In genomic region chr10:93313798-93314197, GRCh38 we compare ENCODE assay signal across 20 cellular contexts.
DNase-seq lines count a peak whose midpoint lies in the region; ATAC-seq lines count a peak whose summit lies in the region.
"Had no signal": no experiment of that assay in that cellular context is flagged by ENCODE, and none has a peak within 500 bp of the region (broad histone marks: within the 10 kb centered on the region; RNA-seq: fewer than 3 reads in every experiment).

No MANE protein-coding gene starts in this region.

- no peaks in the 10 kb centered on the region for H3K9me3 Mint-ChIP-seq in stimulated activated memory B cell treated with anti-CD40 and anti-IgM and Interleukin-4, amounts not matched to agents 10 μg/mL and 1 μg/mL and 100 μg/mL, for 72 hours
- H3K9me3 Mint-ChIP-seq: CD4-positive, CD25-positive, alpha-beta regulatory T cell; stimulated activated effector memory CD8-positive, alpha-beta T cell treated with anti-CD3 and anti-CD28 coated beads, Interleukin-12 subunit alpha, Interleukin-12 subunit beta, amount 100 ng/mL, for 72 hours had no signal

- no peaks in the 10 kb centered on the region for H3K4me1 Mint-ChIP-seq in stimulated activated memory B cell treated with anti-CD40 and anti-IgM and Interleukin-4, amounts not matched to agents 10 μg/mL and 1 μg/mL and 100 μg/mL, for 72 hours
- H3K4me1 Mint-ChIP-seq: stimulated activated effector memory CD8-positive, alpha-beta T cell treated with anti-CD3 and anti-CD28 coated beads, Interleukin-12 subunit alpha, Interleukin-12 subunit beta, amount 100 ng/mL, for 72 hours had no signal

- H3K9me3 ChIP-seq in SJSA1 (replicated peaks): no peaks in the 10 kb centered on the region; the same call in 1 of the 2 replicates
- H3K9me3 ChIP-seq: ascending aorta, gastroesophageal sphincter, left ventricle myocardium inferior, MG63, transverse colon had no signal

- H3K27ac ChIP-seq in SJSA1: peak overlapping the region; percentile 94
- H3K27ac ChIP-seq: ascending aorta, epithelial cell of prostate, gastroesophageal sphincter, left ventricle myocardium inferior, transverse colon had no signal

- peaks cover 67% of the 10 kb centered on the region for H3K4me1 ChIP-seq in SJSA1 (replicated peaks)
- H3K4me1 ChIP-seq: ascending aorta, transverse colon had no signal

- H3K27me3 Mint-ChIP-seq in stimulated activated memory B cell treated with anti-CD40 and anti-IgM and Interleukin-4, amounts not matched to agents 10 μg/mL and 1 μg/mL and 100 μg/mL, for 72 hours: peaks cover 19% of the 10 kb centered on the region
- H3K27me3 Mint-ChIP-seq: activated CD4-positive, alpha-beta T cell treated with anti-CD3 and anti-CD28 coated beads, Interleukin-2, amount 10 ng/mL, durations not matched to agents 7 days and 5 days had no signal

- peaks cover 88% of the 10 kb centered on the region for H3K36me3 ChIP-seq in SJSA1

- no peak overlapping the region for H3K27ac Mint-ChIP-seq in stimulated activated memory B cell treated with anti-CD40 and anti-IgM and Interleukin-4, amounts not matched to agents 10 μg/mL and 1 μg/mL and 100 μg/mL, for 72 hours
- H3K27ac Mint-ChIP-seq: activated CD4-positive, alpha-beta T cell treated with anti-CD3 and anti-CD28 coated beads, Interleukin-2, amount 10 ng/mL, durations not matched to agents 7 days and 5 days; CD4-positive, CD25-positive, alpha-beta regulatory T cell; stimulated activated effector memory CD8-positive, alpha-beta T cell treated with anti-CD3 and anti-CD28 coated beads, Interleukin-12 subunit alpha, Interleukin-12 subunit beta, amount 100 ng/mL, for 72 hours had no signal

- no peak overlapping the region for H3K4me3 Mint-ChIP-seq in stimulated activated memory B cell treated with anti-CD40 and anti-IgM and Interleukin-4, amounts not matched to agents 10 μg/mL and 1 μg/mL and 100 μg/mL, for 72 hours
- H3K4me3 Mint-ChIP-seq: activated CD4-positive, alpha-beta T cell treated with anti-CD3 and anti-CD28 coated beads, Interleukin-2, amount 10 ng/mL, durations not matched to agents 7 days and 5 days; CD4-positive, CD25-positive, alpha-beta regulatory T cell; stimulated activated effector memory CD8-positive, alpha-beta T cell treated with anti-CD3 and anti-CD28 coated beads, Interleukin-12 subunit alpha, Interleukin-12 subunit beta, amount 100 ng/mL, for 72 hours had no signal

- DNase-seq in SKM-1 treated with dmso at 0.1 percent for 144 hours (lab: John Stamatoyannopoulos, UW; ENCODE audit: unreplicated experiment): peak; percentile 12
- no peak for DNase-seq in SKM-1 (lab: John Stamatoyannopoulos, UW; ENCODE audit: unreplicated experiment)
- DNase-seq in SJSA1 (ENCODE audit: low read depth in 1 of 2, low spot score in 2 of 2): peak in 1 of 2 experiments; percentile 61
- no peak for DNase-seq in HCEC 1CT
- DNase-seq: activated CD4-positive, alpha-beta T cell treated with anti-CD3 and anti-CD28 coated beads, Interleukin-2, amount 10 ng/mL, durations not matched to agents 7 days and 5 days; activated naive CD4-positive, alpha-beta T cell treated with Interleukin-2 at 50 U/mL for 16 hours; DMS79; left ventricle myocardium inferior; MG63; NCI-H2029; transverse colon had no signal

- no peak overlapping the region for H3K4me3 ChIP-seq in SJSA1
- H3K4me3 ChIP-seq: ascending aorta, gastroesophageal sphincter, left ventricle myocardium inferior, MG63, transverse colon had no signal

- no peaks in the 10 kb centered on the region for H3K27me3 ChIP-seq in SJSA1 (replicated peaks)
- H3K27me3 ChIP-seq: ascending aorta, gastroesophageal sphincter, MG63, transverse colon had no signal

- no peaks in the 10 kb centered on the region for H3K36me3 Mint-ChIP-seq in stimulated activated memory B cell treated with anti-CD40 and anti-IgM and Interleukin-4, amounts not matched to agents 10 μg/mL and 1 μg/mL and 100 μg/mL, for 72 hours
- H3K36me3 Mint-ChIP-seq: CD4-positive, CD25-positive, alpha-beta regulatory T cell had no signal

- peak; percentile 80 for ATAC-seq in HG02870 (IDR thresholded peaks at IDR 0.05; ENCODE audit: unreplicated experiment)
- ATAC-seq in stimulated activated memory B cell treated with anti-CD40 and anti-IgM and Interleukin-4, amounts not matched to agents 10 μg/mL and 1 μg/mL and 100 μg/mL, for 72 hours: peak; percentile 40
- ATAC-seq in HG02642 (IDR thresholded peaks at IDR 0.05; ENCODE audit: poor library complexity, unreplicated experiment): no peak
- no peak for ATAC-seq in GM18867 (IDR thresholded peaks at IDR 0.05; ENCODE audit: unreplicated experiment)
- ATAC-seq: gastroesophageal sphincter; stimulated activated effector memory CD8-positive, alpha-beta T cell treated with anti-CD3 and anti-CD28 coated beads, Interleukin-12 subunit alpha, Interleukin-12 subunit beta, amount 100 ng/mL, for 72 hours had no signal

Comparison
In these comparisons a context has a peak if more than half of its experiments do, and no peak if none do; other contexts are left out.
1. ATAC-seq: peak in HG02870 (single experiment) and stimulated activated memory B cell treated with anti-CD40 and anti-IgM and Interleukin-4, amounts not matched to agents 10 μg/mL and 1 μg/mL and 100 μg/mL, for 72 hours (single experiment); none in HG02642 (single experiment) and GM18867 (single experiment).